In genomic region chr7:1110358-1110757, GRCh38 we compare ENCODE assay signal across 22 cellular contexts.
"Had no signal": no experiment of that assay in that cellular context is flagged by ENCODE, and none has a peak within 500 bp of the region (broad histone marks: within the 10 kb centered on the region; RNA-seq: fewer than 3 reads in every experiment).

No MANE protein-coding gene starts in this region.

- H3K9me3 ChIP-seq: esophagus muscularis mucosa, gastrocnemius medialis, heart right ventricle, prostate gland, testis, tibial nerve, upper lobe of right lung had no signal

- H3K4me1 ChIP-seq: esophagus muscularis mucosa, parathyroid adenoma, prostate gland, testis, tibial nerve, upper lobe of right lung had no signal

- ATAC-seq: effector memory CD8-positive, alpha-beta T cell; gastrocnemius medialis; natural killer cell; sciatic nerve; stimulated activated naive B cell treated with anti-CD40 and anti-IgM and Interleukin-4, amounts not matched to agents 10 μg/mL and 1 μg/mL and 100 μg/mL, for 72 hours; upper lobe of right lung had no signal

- H2AFZ ChIP-seq: neural progenitor cell, parathyroid adenoma had no signal

- H3K4me3 ChIP-seq: esophagus muscularis mucosa, gastrocnemius medialis, heart right ventricle, neural progenitor cell, prostate gland, tibial nerve, upper lobe of right lung had no signal

- DNase-seq: central memory CD4-positive, alpha-beta T cell; cortex of kidney; effector memory CD8-positive, alpha-beta T cell; gastrocnemius medialis; hypothalamus; islet precursor cell; natural killer cell; occipital lobe; stimulated activated CD4-positive, alpha-beta T cell treated with anti-CD3 and anti-CD28 coated beads, Interleukin-2, amount 100 ng/mL, for 24 hours; stimulated activated CD4-positive, alpha-beta T cell treated with anti-CD3 and anti-CD28 coated beads, Interleukin-4, amount 100 ng/mL, for 4 hours; stimulated activated naive B cell treated with anti-CD40 and anti-IgM and Interleukin-4, amounts not matched to agents 10 μg/mL and 1 μg/mL and 100 μg/mL, for 72 hours; stimulated activated naive CD8-positive, alpha-beta T cell treated with anti-CD3 and anti-CD28 coated beads, Interleukin-15, amount 100 ng/mL, for 72 hours; testis; upper lobe of right lung had no signal

- H3K27ac ChIP-seq: epithelial cell of prostate, esophagus muscularis mucosa, neural progenitor cell, parathyroid adenoma, prostate gland, testis, tibial nerve, upper lobe of right lung had no signal

- H3K27me3 ChIP-seq: esophagus muscularis mucosa, gastrocnemius medialis, heart right ventricle, neural progenitor cell, testis, tibial nerve, upper lobe of right lung had no signal

- H3K4me2 ChIP-seq: neural progenitor cell had no signal

- H3K36me3 ChIP-seq: gastrocnemius medialis, heart right ventricle, neural progenitor cell, prostate gland, upper lobe of right lung had no signal

- H3K9ac ChIP-seq: neural progenitor cell, parathyroid adenoma had no signal
